In the genomic region with DNA sequence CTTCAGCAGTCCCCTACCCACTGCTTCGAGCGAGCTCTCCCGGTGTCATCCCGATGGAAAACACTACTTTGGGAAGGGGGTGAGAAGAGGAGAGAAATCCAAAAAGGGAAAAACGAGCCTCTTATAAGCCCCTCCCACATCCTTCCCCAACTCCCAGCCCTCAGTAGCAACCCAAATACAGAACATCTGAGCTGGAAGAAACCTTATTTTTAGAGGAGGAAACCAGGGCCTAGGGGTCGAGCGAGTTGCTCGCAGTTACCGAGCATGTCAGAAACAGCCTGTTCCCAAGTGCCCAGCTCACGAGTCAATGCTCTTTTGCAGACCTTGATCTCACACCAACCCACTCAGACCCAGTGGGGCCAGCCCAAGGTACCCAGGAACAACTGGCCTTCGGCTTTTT, we compare ENCODE assay signal across 18 cellular contexts. TPM values are rescaled to one million over a fixed set of nuclear protein-coding genes. Genes with fewer than 3 reads are reported as not detected.
"Had no signal": no experiment of that assay in that cellular context is flagged by ENCODE, and none has a peak within 500 bp of the region (broad histone marks: within the 10 kb centered on the region; RNA-seq: fewer than 3 reads in every experiment).

No MANE protein-coding gene starts in this region.

- H3K36me3 ChIP-seq: ovary, tibial nerve had no signal

- H3K4me3 Mint-ChIP-seq: activated CD4-positive, alpha-beta T cell treated with anti-CD3 and anti-CD28 coated beads, Interleukin-2, amount 10 ng/mL, durations not matched to agents 24 days and 14 days; activated naive CD4-positive, alpha-beta T cell treated with anti-CD3 and anti-CD28 coated beads for 36 hours; activated T-helper 17 cell treated with anti-CD3 and anti-CD28 coated beads, Interleukin-2, amount 50 U/mL, for 72 hours; central memory CD8-positive, alpha-beta T cell; dendritic cell treated with granulocyte-macrophage colony-stimulating factor and Interleukin-4, amounts not matched to agents 40 ng/mL and 50 ng/mL, for 4 days; effector memory CD8-positive, alpha-beta T cell; T-cell had no signal

- H3K27ac Mint-ChIP-seq: activated CD4-positive, alpha-beta T cell treated with anti-CD3 and anti-CD28 coated beads, Interleukin-2, amount 10 ng/mL, durations not matched to agents 24 days and 14 days; activated naive CD4-positive, alpha-beta T cell treated with anti-CD3 and anti-CD28 coated beads for 36 hours; activated T-helper 17 cell treated with anti-CD3 and anti-CD28 coated beads, Interleukin-2, amount 50 U/mL, for 72 hours; dendritic cell treated with granulocyte-macrophage colony-stimulating factor and Interleukin-4, amounts not matched to agents 40 ng/mL and 50 ng/mL, for 4 days; effector memory CD8-positive, alpha-beta T cell; T-cell had no signal

- ATAC-seq: activated T-helper 17 cell treated with anti-CD3 and anti-CD28 coated beads, Interleukin-2, amount 50 U/mL, for 72 hours; effector memory CD8-positive, alpha-beta T cell; T-cell had no signal

- H3K27me3 ChIP-seq: ovary, tibial nerve had no signal

- H3K9me3 ChIP-seq: ovary, tibial nerve had no signal

- H3K4me1 Mint-ChIP-seq: activated CD4-positive, alpha-beta T cell treated with anti-CD3 and anti-CD28 coated beads, Interleukin-2, amount 10 ng/mL, durations not matched to agents 24 days and 14 days; activated T-helper 17 cell treated with anti-CD3 and anti-CD28 coated beads, Interleukin-2, amount 50 U/mL, for 72 hours; central memory CD8-positive, alpha-beta T cell; T-cell had no signal

- H3K4me3 ChIP-seq: ovary, SK-N-MC, skin epidermis, tibial nerve had no signal

- H3K4me1 ChIP-seq: tibial nerve had no signal

- H3K27me3 Mint-ChIP-seq: T-cell had no signal

- H3K36me3 Mint-ChIP-seq: T-cell had no signal

- H3K9me3 Mint-ChIP-seq: activated CD4-positive, alpha-beta T cell treated with anti-CD3 and anti-CD28 coated beads, Interleukin-2, amount 10 ng/mL, durations not matched to agents 24 days and 14 days; activated naive CD4-positive, alpha-beta T cell treated with anti-CD3 and anti-CD28 coated beads for 36 hours; activated T-helper 17 cell treated with anti-CD3 and anti-CD28 coated beads, Interleukin-2, amount 50 U/mL, for 72 hours; central memory CD8-positive, alpha-beta T cell; dendritic cell treated with granulocyte-macrophage colony-stimulating factor and Interleukin-4, amounts not matched to agents 40 ng/mL and 50 ng/mL, for 4 days; effector memory CD8-positive, alpha-beta T cell; T-cell had no signal

- H3K27ac ChIP-seq: ovary, SK-N-MC, skin epidermis, VCaP had no signal

- DNase-seq: activated CD4-positive, alpha-beta T cell treated with anti-CD3 and anti-CD28 coated beads, Interleukin-2, amount 10 ng/mL, durations not matched to agents 24 days and 14 days; activated naive CD4-positive, alpha-beta T cell treated with anti-CD3 and anti-CD28 coated beads for 36 hours; activated T-cell treated with anti-CD3 and anti-CD28 coated beads for 4 hours; effector memory CD8-positive, alpha-beta T cell; mesenchymal stem cell; ovary; stimulated activated CD4-positive, alpha-beta T cell treated with anti-CD3 and anti-CD28 coated beads, Interleukin-4, amount 100 ng/mL, for 4 hours; T-cell; T1000 had no signal

RNA-seq across cellular contexts. Expression of a gene that starts 14.2 kb away (rescaled TPM):
- total RNA-seq: activated CD4-positive, alpha-beta T cell treated with anti-CD3 and anti-CD28 coated beads, Interleukin-2, amount 10 ng/mL, durations not matched to agents 24 days and 14 days; activated CD8-positive, alpha-beta memory T cell treated with anti-CD3 and anti-CD28 coated beads for 36 hours; activated naive CD4-positive, alpha-beta T cell treated with anti-CD3 and anti-CD28 coated beads for 36 hours; activated T-helper 17 cell treated with anti-CD3 and anti-CD28 coated beads, Interleukin-2, amount 50 U/mL, for 72 hours had no signal
- polyA plus RNA-seq: neural cell had no signal
